ENCODE assay signal across 1 cellular context in the genomic region with DNA sequence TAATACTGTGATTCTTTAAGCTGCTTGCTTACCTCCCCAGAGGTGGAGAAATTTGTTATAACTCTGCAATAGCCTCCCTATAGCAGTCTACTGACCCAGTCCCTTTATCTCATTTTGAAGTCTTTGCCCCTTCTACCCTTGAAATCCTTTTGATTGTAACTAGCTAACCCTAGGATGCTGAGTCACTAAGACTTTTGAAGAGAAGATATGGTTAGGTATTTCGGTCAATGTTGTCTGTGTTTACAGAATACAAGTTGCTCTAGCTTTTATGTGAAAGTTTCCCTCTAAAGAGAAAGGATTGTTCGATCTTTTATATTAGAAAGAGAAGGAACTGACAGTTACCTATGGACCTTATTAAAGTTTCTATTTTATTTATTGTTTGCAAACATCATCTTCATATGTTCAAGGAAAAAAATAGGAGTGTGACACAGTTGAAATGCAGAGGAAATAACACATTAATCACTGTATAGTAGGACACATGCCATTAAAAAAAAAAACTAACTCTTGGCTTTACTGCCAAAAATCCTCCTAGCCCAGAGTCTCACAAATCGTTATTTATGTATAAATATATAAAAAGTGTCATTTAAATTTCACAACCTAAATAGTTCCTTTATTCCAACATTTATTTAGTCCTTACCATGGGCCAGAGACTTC.
TF ChIP-seq lines count a peak whose summit lies in the region.

No MANE protein-coding gene starts in this region.

TF ChIP-seq in endothelial cell of umbilical vein, 7 proteins besides CTCF, POLR2A, EP300 and RAD21:
- TF ChIP-seq MAX (IDR thresholded peaks at IDR 0.05; ENCODE audit: insufficient read depth, insufficient read length): no peak
- TF ChIP-seq GATA2 (IDR thresholded peaks at IDR 0.05; ENCODE audit: insufficient read depth, insufficient read length, low read depth, low read length): no peak
- TF ChIP-seq EZH2 (IDR thresholded peaks at IDR 0.05; ENCODE audit: borderline replicate concordance, low read depth, low read length, severe bottlenecking): no peak
- no peak for TF ChIP-seq JUN (IDR thresholded peaks at IDR 0.05; ENCODE audit: borderline replicate concordance, insufficient read depth, insufficient read length, low read depth)
- no peak for TF ChIP-seq MYC (IDR thresholded peaks at IDR 0.05; ENCODE audit: low read depth, low read length)
